In the genomic region with DNA sequence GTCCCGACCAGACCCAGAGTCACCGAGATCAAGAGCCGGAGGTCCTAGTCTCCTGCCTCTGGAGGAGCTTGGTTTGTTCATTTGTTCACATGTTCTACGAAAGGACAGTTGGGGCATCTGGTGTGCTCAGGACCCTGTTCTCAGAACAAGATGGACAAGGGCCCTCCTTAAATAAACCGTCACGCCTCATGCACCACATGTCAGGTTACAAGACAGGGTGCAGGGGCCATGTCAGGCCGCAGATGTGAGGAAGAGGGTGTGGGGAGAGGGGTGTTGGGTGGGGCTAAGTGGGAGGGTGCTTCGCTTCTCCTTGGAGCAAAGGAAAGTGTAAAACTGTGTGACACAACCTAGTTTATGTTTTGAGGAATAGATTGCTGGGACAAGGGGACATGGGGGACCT, we compare ENCODE assay signal across 3 cellular contexts. TPM values are rescaled to one million over a fixed set of nuclear protein-coding genes. Genes with fewer than 3 reads are reported as not detected.
"Had no signal": no experiment of that assay in that cellular context is flagged by ENCODE, and none has a peak within 500 bp of the region (broad histone marks: within the 10 kb centered on the region; RNA-seq: fewer than 3 reads in every experiment).

No MANE protein-coding gene starts in this region.

RNA-seq across cellular contexts. Expression of a gene that starts 9.0 kb away (rescaled TPM):
- total RNA-seq: ascending aorta, cardiac muscle cell, chondrocyte had no signal
- polyA plus RNA-seq: cardiac muscle cell had no signal
